ENCODE assay signal across 11 cellular contexts in the genomic region with DNA sequence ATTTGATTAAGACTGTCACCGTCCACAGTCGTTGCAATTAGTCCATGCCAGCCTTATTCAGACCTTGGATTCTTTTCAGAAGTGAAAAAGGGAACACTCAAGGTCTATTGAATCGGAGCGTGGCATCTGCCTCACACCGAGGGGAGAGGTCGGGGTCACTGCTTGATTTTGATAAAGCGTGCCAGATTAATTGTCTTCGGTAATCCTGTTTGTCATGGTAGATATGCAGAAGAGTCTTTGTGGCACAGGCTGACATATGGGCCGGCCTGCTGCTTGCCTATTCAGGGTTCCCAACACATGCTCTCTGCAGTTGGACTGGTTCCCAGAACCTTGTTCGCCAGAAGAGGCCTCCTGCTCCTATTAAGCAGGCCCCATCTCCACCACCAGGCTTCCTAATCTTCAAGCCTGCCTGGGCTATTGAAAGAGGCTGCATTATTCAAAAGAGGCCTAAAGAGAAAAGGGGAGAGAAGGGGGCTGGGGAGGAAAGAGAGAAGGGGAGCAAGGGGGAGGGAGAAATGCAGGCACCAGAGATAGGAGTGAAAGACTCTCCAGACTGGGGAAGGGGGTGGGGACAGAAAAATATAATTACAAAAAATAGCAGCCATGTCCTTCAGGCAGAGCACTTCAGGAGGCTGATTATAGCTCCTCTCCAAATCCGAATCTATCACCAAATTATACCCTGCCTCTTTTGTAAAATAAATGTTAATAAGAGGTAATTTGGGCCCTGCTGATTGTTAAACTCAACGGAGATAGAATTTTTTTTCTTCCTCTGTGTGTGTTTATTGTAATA.
DNase-seq lines count a peak whose midpoint lies in the region; ATAC-seq and TF ChIP-seq lines count a peak whose summit lies in the region.
"Had no signal": no experiment of that assay in that cellular context is flagged by ENCODE, and none has a peak within 500 bp of the region (broad histone marks: within the 10 kb centered on the region; RNA-seq: fewer than 3 reads in every experiment).

No MANE protein-coding gene starts in this region.

- no peaks in the 10 kb centered on the region for H3K4me1 ChIP-seq in vagina

- H3K4me3 Mint-ChIP-seq in activated CD4-positive, alpha-beta T cell treated with anti-CD3 and anti-CD28 coated beads for 36 hours, result no peak overlapping the region
- H3K4me3 Mint-ChIP-seq: central memory CD8-positive, alpha-beta T cell had no signal

- peaks cover 2% of the 10 kb centered on the region for H3K4me1 Mint-ChIP-seq in activated CD4-positive, alpha-beta T cell treated with anti-CD3 and anti-CD28 coated beads for 36 hours
- H3K4me1 Mint-ChIP-seq: central memory CD8-positive, alpha-beta T cell had no signal

- intact Hi-C loops in head of caudate nucleus (cut with DNase I), result no loop called here
- intact Hi-C loops in activated CD4-positive, alpha-beta T cell treated with anti-CD3 and anti-CD28 coated beads for 36 hours (cut with DNase I, micrococcal nuclease), result no loop called here
- intact Hi-C loops in vagina (cut with DNase I), result no loop called here

- DNase-seq in Kasumi-1 (lab: John Stamatoyannopoulos, UW) (peak; percentile 29 to 43), SHP77 treated with DMSO at 0.1 percent for 48 hours (lab: John Stamatoyannopoulos, UW) (peak; percentile 76), head of caudate nucleus (peak; percentile 31 to 86 (median 70)), skeletal muscle cell (ENCODE audit: low read depth) (peak; percentile 80), vagina (ENCODE audit: extremely low spot score in 2 of 2) (no peak)
- no peak for DNase-seq in activated CD4-positive, alpha-beta T cell treated with anti-CD3 and anti-CD28 coated beads for 36 hours
- no peak for DNase-seq in activated CD8-positive, alpha-beta memory T cell treated with anti-CD3 and anti-CD28 coated beads for 24 hours
- DNase-seq: NCI-H526 treated with DMSO at 0.1 percent for 48 hours; stimulated activated CD4-positive, alpha-beta T cell treated with anti-CD3 and anti-CD28 coated beads, Interleukin-15, amount 100 ng/mL, for 24 hours had no signal

- no peaks in the 10 kb centered on the region for H3K27me3 ChIP-seq in vagina

- no peaks in the 10 kb centered on the region for H3K36me3 ChIP-seq in vagina

- no peak for ATAC-seq in activated CD4-positive, alpha-beta T cell treated with anti-CD3 and anti-CD28 coated beads for 36 hours
- ATAC-seq in HG03565 (IDR thresholded peaks at IDR 0.05; ENCODE audit: unreplicated experiment), result no peak

- POLR2A ChIA-PET in activated CD4-positive, alpha-beta T cell treated with anti-CD3 and anti-CD28 coated beads for 36 hours (lab: Charles Lee), result no interaction called here

- CTCF ChIA-PET in activated CD4-positive, alpha-beta T cell treated with anti-CD3 and anti-CD28 coated beads for 36 hours (lab: Charles Lee), result interaction anchor here (0.6 kb wide), 1 partner anchor 109 kb away, joined by 3 read pairs; no protein-coding TSS in a partner anchor

- no peak for TF ChIP-seq CTCF in vagina (IDR thresholded peaks at IDR 0.05)

- H3K4me3 ChIP-seq in skeletal muscle cell (ENCODE audit: low read depth, low read length) (no peak overlapping the region), vagina (no peak overlapping the region)

- no peak overlapping the region for H3K27ac ChIP-seq in vagina

- no peak overlapping the region for H3K27ac Mint-ChIP-seq in activated CD4-positive, alpha-beta T cell treated with anti-CD3 and anti-CD28 coated beads for 36 hours

- H3K9me3 Mint-ChIP-seq in activated CD4-positive, alpha-beta T cell treated with anti-CD3 and anti-CD28 coated beads for 36 hours (ENCODE audit: low read depth), result peaks cover 3% of the 10 kb centered on the region

- TF ChIP-seq POLR2A in vagina (IDR thresholded peaks at IDR 0.05), result no peak

- no peaks in the 10 kb centered on the region for H3K27me3 Mint-ChIP-seq in activated CD4-positive, alpha-beta T cell treated with anti-CD3 and anti-CD28 coated beads for 36 hours
- H3K27me3 Mint-ChIP-seq: central memory CD8-positive, alpha-beta T cell had no signal

- no peaks in the 10 kb centered on the region for H3K36me3 Mint-ChIP-seq in activated CD4-positive, alpha-beta T cell treated with anti-CD3 and anti-CD28 coated beads for 36 hours (ENCODE audit: low read depth)

- H3K9me3 ChIP-seq in vagina, result no peaks in the 10 kb centered on the region

Comparison
In these comparisons a context has a peak if more than half of its experiments do, and no peak if none do; other contexts are left out.
1. DNase-seq: peak in Kasumi-1 (2 of 2), SHP77 treated with DMSO at 0.1 percent for 48 hours (single experiment), head of caudate nucleus (42 of 42) and skeletal muscle cell (single experiment); none in activated CD4-positive, alpha-beta T cell treated with anti-CD3 and anti-CD28 coated beads for 36 hours (single experiment), activated CD8-positive, alpha-beta memory T cell treated with anti-CD3 and anti-CD28 coated beads for 24 hours (single experiment) and vagina (0 of 2).